In genomic region chr2:98455494-98455976, GRCh38 we compare ENCODE assay signal across 9 cellular contexts. TPM values are rescaled to one million over a fixed set of nuclear protein-coding genes. Genes with fewer than 3 reads are reported as not detected.
DNase-seq lines count a peak whose midpoint lies in the region; ATAC-seq and TF ChIP-seq lines count a peak whose summit lies in the region.
"Had no signal": no experiment of that assay in that cellular context is flagged by ENCODE, and none has a peak within 500 bp of the region (broad histone marks: within the 10 kb centered on the region; RNA-seq: fewer than 3 reads in every experiment).

No MANE protein-coding gene starts in this region.

- peaks cover 98% of the 10 kb centered on the region for H3K4me1 Mint-ChIP-seq in activated naive CD4-positive, alpha-beta T cell treated with anti-CD3 and anti-CD28 coated beads for 36 hours (ENCODE audit: low read depth)
- peaks cover 94% of the 10 kb centered on the region for H3K4me1 Mint-ChIP-seq in activated naive CD8-positive, alpha-beta T cell (ENCODE audit: low read depth)

- no peak overlapping the region for H2AFZ ChIP-seq in hepatocyte

- DNase-seq in activated naive CD4-positive, alpha-beta T cell treated with anti-CD3 and anti-CD28 coated beads for 36 hours = peak; percentile 66
- DNase-seq in activated naive CD4-positive, alpha-beta T cell treated with anti-CD3 and anti-CD28 coated beads, Interleukin-2, amount 50 U/mL, for 16 hours = no peak
- DNase-seq in hepatocyte (ENCODE audit: low spot score) (no peak), COR-L47 (lab: John Stamatoyannopoulos, UW) (no peak), NCI-H748 treated with DMSO at 0.1 percent for 48 hours (lab: John Stamatoyannopoulos, UW) (no peak)

- H3K9me3 Mint-ChIP-seq in activated naive CD4-positive, alpha-beta T cell treated with anti-CD3 and anti-CD28 coated beads for 36 hours = peaks cover 2% of the 10 kb centered on the region
- no peaks in the 10 kb centered on the region for H3K9me3 Mint-ChIP-seq in activated naive CD8-positive, alpha-beta T cell (ENCODE audit: low read depth)
- H3K9me3 Mint-ChIP-seq: neural crest cell had no signal

- 85% methylated on average over 4 of the region's 4 CpGs for WGBS in hepatocyte (ENCODE audit: low lambda C conversion rate, missing lambda C conversion rate)

- no peak for TF ChIP-seq CTCF in hepatocyte (IDR thresholded peaks at IDR 0.05; ENCODE audit: poor library complexity)

- peaks cover 12% of the 10 kb centered on the region for H4K20me1 ChIP-seq in hepatocyte (ENCODE audit: insufficient read depth, poor library complexity, severe bottlenecking)

- H3K4me3 Mint-ChIP-seq in activated naive CD4-positive, alpha-beta T cell treated with anti-CD3 and anti-CD28 coated beads for 36 hours = peak overlapping the region; percentile 59
- H3K4me3 Mint-ChIP-seq in activated naive CD8-positive, alpha-beta T cell = peak overlapping the region; percentile 76
- H3K4me3 Mint-ChIP-seq: neural crest cell had no signal

- peaks cover 6% of the 10 kb centered on the region for H3K36me3 Mint-ChIP-seq in activated naive CD4-positive, alpha-beta T cell treated with anti-CD3 and anti-CD28 coated beads for 36 hours (ENCODE audit: low read depth)
- H3K36me3 Mint-ChIP-seq in activated naive CD8-positive, alpha-beta T cell = no peaks in the 10 kb centered on the region

- H3K4me2 ChIP-seq in hepatocyte = no peak overlapping the region

- H3K9me3 ChIP-seq in mucosa of rectum (ENCODE audit: control insufficient read depth in 2 of 2, low read length in 2 of 2) = no peaks in the 10 kb centered on the region
- H3K9me3 ChIP-seq in hepatocyte (ENCODE audit: low read depth) = no peaks in the 10 kb centered on the region

- peak overlapping the region in 1 of 2 donors; percentile 44 for H3K9ac ChIP-seq in mucosa of rectum (ENCODE audit: low read depth in 1 of 2, low read length in 2 of 2)

- intact Hi-C loops in activated naive CD4-positive, alpha-beta T cell treated with anti-CD3 and anti-CD28 coated beads for 36 hours (cut with micrococcal nuclease) = loop anchor here (1.0 to 10.0 kb wide), 4 partner anchors 10 to 699 kb away; partner anchors contain the start of genes LIPT1 and TSGA10

- ATAC-seq in HG03521 (IDR thresholded peaks at IDR 0.05; ENCODE audit: unreplicated experiment) = peak; percentile 43

- H3K4me1 ChIP-seq in mucosa of rectum (ENCODE audit: control insufficient read depth in 2 of 2, insufficient read depth in 2 of 2, low read length in 2 of 2) (peaks cover 17 to 35% of the 10 kb centered on the region in 2 donors), hepatocyte (ENCODE audit: insufficient read depth) (peaks cover 9% of the 10 kb centered on the region)

- H3K36me3 ChIP-seq in mucosa of rectum (ENCODE audit: control insufficient read depth in 2 of 2, insufficient read depth in 2 of 2, low read length in 2 of 2) (no peaks in the 10 kb centered on the region), hepatocyte (replicated peaks; ENCODE audit: insufficient read depth, low read depth) (no peaks in the 10 kb centered on the region)

- CTCF ChIA-PET in activated naive CD4-positive, alpha-beta T cell treated with anti-CD3 and anti-CD28 coated beads for 36 hours (lab: Charles Lee) = interaction anchor here (2.0 to 2.7 kb wide), 3 partner anchors 9 to 14 kb away, joined by 5 to 15 read pairs (median 10); no protein-coding TSS in a partner anchor

- H3K27me3 ChIP-seq in mucosa of rectum (ENCODE audit: control insufficient read depth in 2 of 2, insufficient read depth in 2 of 2, low read length in 2 of 2) = no peaks in the 10 kb centered on the region
- no peaks in the 10 kb centered on the region for H3K27me3 ChIP-seq in hepatocyte

- peak overlapping the region; percentile 89 for H3K27ac Mint-ChIP-seq in activated naive CD4-positive, alpha-beta T cell treated with anti-CD3 and anti-CD28 coated beads for 36 hours
- H3K27ac Mint-ChIP-seq in activated naive CD8-positive, alpha-beta T cell = peak overlapping the region; percentile 90

- peak overlapping the region in 1 of 2 donors; percentile 39 for H3K4me3 ChIP-seq in mucosa of rectum (ENCODE audit: low read length in 2 of 2)
- H3K4me3 ChIP-seq in hepatocyte = no peak overlapping the region

- no peaks in the 10 kb centered on the region for H3K27me3 Mint-ChIP-seq in activated naive CD4-positive, alpha-beta T cell treated with anti-CD3 and anti-CD28 coated beads for 36 hours (ENCODE audit: low read depth)
- no peaks in the 10 kb centered on the region for H3K27me3 Mint-ChIP-seq in activated naive CD8-positive, alpha-beta T cell

- H3K27ac ChIP-seq in mucosa of rectum (ENCODE audit: low read depth in 2 of 2, low read length in 2 of 2) (peak overlapping the region; percentile 45 to 66), hepatocyte (no peak overlapping the region)

- H3K9me2 ChIP-seq in hepatocyte (replicated peaks; ENCODE audit: insufficient read depth) = no peaks in the 10 kb centered on the region

- peaks cover 80% of the 10 kb centered on the region for H3K79me2 ChIP-seq in hepatocyte

RNA-seq across cellular contexts. Expression of gene INPP4A, which starts 10.9 kb away (rescaled TPM):
- total RNA-seq in activated naive CD4-positive, alpha-beta T cell treated with anti-CD3 and anti-CD28 coated beads for 36 hours = 10 to 100 TPM; 33.1 to 34.8 TPM
- 9.2 and 13.1 TPM in 2 replicates for total RNA-seq in hepatocyte
- polyA plus RNA-seq in hepatocyte = 6.2 and 7.9 TPM in 2 replicates
